ENCODE assay signal across 30 cellular contexts in the genomic region with DNA sequence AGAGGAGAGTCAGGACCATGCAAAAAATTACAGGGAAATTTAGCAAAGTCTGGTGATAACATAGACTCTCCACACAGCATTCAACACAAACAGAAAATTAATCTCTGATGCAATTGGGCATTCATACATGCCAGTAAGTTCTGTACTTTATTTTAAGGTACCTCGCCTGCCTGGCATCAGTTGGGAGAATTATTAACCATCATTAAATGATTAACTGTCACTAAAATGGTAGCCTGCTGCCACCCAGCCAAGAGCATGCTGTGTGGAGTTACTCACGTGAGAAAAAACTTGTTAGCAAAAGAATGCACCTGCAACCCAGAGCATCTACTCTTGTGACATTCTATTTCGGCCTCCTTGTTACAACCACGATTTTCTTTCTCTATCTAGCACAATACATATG.
"Had no signal": no experiment of that assay in that cellular context is flagged by ENCODE, and none has a peak within 500 bp of the region (broad histone marks: within the 10 kb centered on the region; RNA-seq: fewer than 3 reads in every experiment).

No MANE protein-coding gene starts in this region.

- H3K4me3 ChIP-seq: psoas muscle, right lobe of liver, sigmoid colon, smooth muscle cell, spleen, stomach, thoracic aorta, thyroid gland, tibial nerve, upper lobe of left lung, vagina had no signal

- H3K4me1 ChIP-seq: parathyroid adenoma, psoas muscle, right lobe of liver, sigmoid colon, spleen, stomach, tibial nerve, upper lobe of left lung, vagina had no signal

- H3K27me3 Mint-ChIP-seq: stimulated activated naive CD8-positive, alpha-beta T cell treated with anti-CD3 and anti-CD28 coated beads, Interleukin-15, Interleukin-2, amounts not matched to agents 100 ng/mL and 50 ng/mL, for 24 hours had no signal

- DNase-seq: naive thymus-derived CD8-positive, alpha-beta T cell; nephron progenitor cell; nucleus accumbens; posterior cingulate gyrus; psoas muscle; right cardiac atrium; right lobe of liver; sigmoid colon; spleen; stimulated activated CD4-positive, alpha-beta T cell treated with anti-CD3 and anti-CD28 coated beads, Interleukin-12 subunit alpha, Interleukin-12 subunit beta, amount 100 ng/mL, for 4 hours; stimulated activated CD4-positive, alpha-beta T cell treated with anti-CD3 and anti-CD28 coated beads, Interleukin-1b, Interleukin-23, amount 100 ng/mL, for 48 hours; stimulated activated CD4-positive, alpha-beta T cell treated with anti-CD3 and anti-CD28 coated beads, Interleukin-4, amount 100 ng/mL, for 1 hour; stimulated activated CD4-positive, alpha-beta T cell treated with anti-CD3 and anti-CD28 coated beads, Interleukin-4, amount 100 ng/mL, for 4 hours; stimulated activated CD8-positive, alpha-beta memory T cell treated with anti-CD3 and anti-CD28 coated beads, Interleukin-4, amount 100 ng/mL, for 48 hours; stimulated activated naive CD4-positive, alpha-beta T cell treated with Interleukin-2 at 50 U/mL for 16 hours; stomach; thyroid gland; trophoblast cell; upper lobe of left lung had no signal

- H3K4me1 Mint-ChIP-seq: naive thymus-derived CD8-positive, alpha-beta T cell; nephron progenitor cell; neural crest cell; stimulated activated memory B cell treated with anti-CD40 and anti-IgM and Interleukin-4, amounts not matched to agents 10 μg/mL and 1 μg/mL and 100 μg/mL, for 72 hours had no signal

- H3K27ac ChIP-seq: neutrophil, parathyroid adenoma, psoas muscle, right lobe of liver, sigmoid colon, spleen, stomach, thoracic aorta, thyroid gland, tibial nerve, upper lobe of left lung, vagina had no signal

- H3K27me3 ChIP-seq: neutrophil, right lobe of liver, sigmoid colon, stomach, thyroid gland, tibial nerve, upper lobe of left lung, vagina had no signal

- H3K4me3 Mint-ChIP-seq: naive thymus-derived CD8-positive, alpha-beta T cell; natural killer cell treated with Interleukin-12 subunit alpha and Interleukin-12 subunit beta and Interleukin-15 and Interleukin-18, amount 100 ng/mL, for 72 hours; nephron progenitor cell; neural crest cell; stimulated activated memory B cell treated with anti-CD40 and anti-IgM and Interleukin-4, amounts not matched to agents 10 μg/mL and 1 μg/mL and 100 μg/mL, for 72 hours; stimulated activated naive CD8-positive, alpha-beta T cell treated with anti-CD3 and anti-CD28 coated beads, Interleukin-15, Interleukin-2, amounts not matched to agents 100 ng/mL and 50 ng/mL, for 24 hours had no signal

- H3K27ac Mint-ChIP-seq: natural killer cell treated with Interleukin-12 subunit alpha and Interleukin-12 subunit beta and Interleukin-15 and Interleukin-18, amount 100 ng/mL, for 72 hours; nephron progenitor cell; progenitor cell of endocrine pancreas; stimulated activated memory B cell treated with anti-CD40 and anti-IgM and Interleukin-4, amounts not matched to agents 10 μg/mL and 1 μg/mL and 100 μg/mL, for 72 hours; stimulated activated naive CD8-positive, alpha-beta T cell treated with anti-CD3 and anti-CD28 coated beads, Interleukin-15, Interleukin-2, amounts not matched to agents 100 ng/mL and 50 ng/mL, for 24 hours had no signal

- H3K36me3 ChIP-seq: neutrophil, right lobe of liver, sigmoid colon, spleen, stomach, thoracic aorta, thyroid gland, tibial nerve, upper lobe of left lung, vagina had no signal

- ATAC-seq: naive thymus-derived CD8-positive, alpha-beta T cell; natural killer cell treated with Interleukin-12 subunit alpha and Interleukin-12 subunit beta and Interleukin-15 and Interleukin-18, amount 100 ng/mL, for 72 hours; psoas muscle; right cardiac atrium; right lobe of liver; stimulated activated memory B cell treated with anti-CD40 and anti-IgM and Interleukin-4, amounts not matched to agents 10 μg/mL and 1 μg/mL and 100 μg/mL, for 72 hours had no signal

- H3K36me3 Mint-ChIP-seq: naive thymus-derived CD8-positive, alpha-beta T cell; natural killer cell treated with Interleukin-12 subunit alpha and Interleukin-12 subunit beta and Interleukin-15 and Interleukin-18, amount 100 ng/mL, for 72 hours; stimulated activated memory B cell treated with anti-CD40 and anti-IgM and Interleukin-4, amounts not matched to agents 10 μg/mL and 1 μg/mL and 100 μg/mL, for 72 hours had no signal

- H3K9me3 Mint-ChIP-seq: natural killer cell treated with Interleukin-12 subunit alpha and Interleukin-12 subunit beta and Interleukin-15 and Interleukin-18, amount 100 ng/mL, for 72 hours; nephron progenitor cell; neural crest cell; stimulated activated memory B cell treated with anti-CD40 and anti-IgM and Interleukin-4, amounts not matched to agents 10 μg/mL and 1 μg/mL and 100 μg/mL, for 72 hours had no signal

- H3K9me3 ChIP-seq: neutrophil, psoas muscle, right lobe of liver, stomach, thoracic aorta, thyroid gland, tibial nerve, upper lobe of left lung, vagina had no signal
